ENCODE assay signal across 8 cellular contexts in the genomic region with DNA sequence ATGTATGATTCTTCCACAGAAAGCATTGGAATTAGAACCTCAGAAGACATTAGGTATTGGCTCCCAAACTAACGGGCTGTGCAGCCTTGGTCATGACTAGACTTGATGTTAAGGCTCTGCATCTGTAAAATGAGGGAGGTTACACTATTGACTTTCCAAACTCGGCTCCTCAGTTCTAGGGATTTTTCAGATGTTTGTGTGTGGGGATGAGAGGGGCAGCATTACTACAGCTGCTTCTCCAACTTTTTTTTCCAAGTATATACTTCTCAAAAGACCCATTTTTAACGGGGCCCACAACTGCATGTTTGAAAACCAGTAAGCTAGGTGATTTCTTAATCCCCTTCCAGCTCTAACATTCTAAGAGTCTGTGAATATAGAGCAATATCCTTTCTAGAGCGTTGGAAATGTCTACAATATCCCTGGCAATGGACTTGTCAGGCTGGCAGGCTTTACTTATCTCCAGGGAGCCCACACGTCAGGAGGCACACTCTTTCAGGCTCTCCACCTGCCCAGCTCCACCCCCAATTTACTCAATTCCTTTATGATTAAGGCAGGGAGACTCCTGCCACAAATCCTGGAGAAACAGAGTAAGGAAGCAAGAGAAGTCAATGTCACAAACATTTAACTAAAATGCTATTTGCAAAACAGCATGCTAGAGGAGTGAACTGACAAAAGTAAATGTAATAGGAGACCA. TPM values are rescaled to one million over a fixed set of nuclear protein-coding genes. Genes with fewer than 3 reads are reported as not detected.
DNase-seq lines count a peak whose midpoint lies in the region; ATAC-seq lines count a peak whose summit lies in the region.

No MANE protein-coding gene starts in this region.

- H3K4me1 Mint-ChIP-seq in T-helper 1 cell treated with Interleukin-12 subunit alpha and Interleukin-12 subunit beta and Interleukin-4 antibody, amounts not matched to agents 30 μg/mL and 1 μg/mL, for 36 hours (ENCODE audit: low read depth): peaks cover 18% of the 10 kb centered on the region
- peaks cover 11 to 35% of the 10 kb centered on the region in 2 donors for H3K4me1 Mint-ChIP-seq in stimulated activated naive B cell treated with anti-CD40 and anti-IgM and Interleukin-4, amounts not matched to agents 10 μg/mL and 1 μg/mL and 100 μg/mL, for 72 hours

- no peaks in the 10 kb centered on the region for H3K9me3 Mint-ChIP-seq in T-helper 1 cell treated with Interleukin-12 subunit alpha and Interleukin-12 subunit beta and Interleukin-4 antibody, amounts not matched to agents 30 μg/mL and 1 μg/mL, for 36 hours
- no peaks in the 10 kb centered on the region for H3K9me3 Mint-ChIP-seq in activated naive CD4-positive, alpha-beta T cell treated with anti-CD3 and anti-CD28 coated beads, Interleukin-2, amount 50 U/mL, for 72 hours
- H3K9me3 Mint-ChIP-seq in stimulated activated naive B cell treated with anti-CD40 and anti-IgM and Interleukin-4, amounts not matched to agents 10 μg/mL and 1 μg/mL and 100 μg/mL, for 72 hours: no peaks in the 10 kb centered on the region

- intact Hi-C loops in posterior vena cava (cut with DNase I): no loop called here

- DNase-seq in T-helper 1 cell (no peak), posterior vena cava (ENCODE audit: low spot score) (no peak)
- DNase-seq in activated naive CD4-positive, alpha-beta T cell treated with anti-CD3 and anti-CD28 coated beads, Interleukin-2, amount 50 U/mL, for 72 hours (ENCODE audit: low spot score in 2 of 2): no peak
- DNase-seq in stimulated activated naive B cell treated with anti-CD40 and anti-IgM and Interleukin-4, amounts not matched to agents 10 μg/mL and 1 μg/mL and 100 μg/mL, for 72 hours: no peak

- peak overlapping the region; percentile 99 for H3K4me3 Mint-ChIP-seq in T-helper 1 cell treated with Interleukin-12 subunit alpha and Interleukin-12 subunit beta and Interleukin-4 antibody, amounts not matched to agents 30 μg/mL and 1 μg/mL, for 36 hours
- H3K4me3 Mint-ChIP-seq in stimulated activated naive B cell treated with anti-CD40 and anti-IgM and Interleukin-4, amounts not matched to agents 10 μg/mL and 1 μg/mL and 100 μg/mL, for 72 hours: peak overlapping the region; percentile 88 to 92

- no peaks in the 10 kb centered on the region for H3K27me3 Mint-ChIP-seq in T-helper 1 cell treated with Interleukin-12 subunit alpha and Interleukin-12 subunit beta and Interleukin-4 antibody, amounts not matched to agents 30 μg/mL and 1 μg/mL, for 36 hours (ENCODE audit: low read depth)
- no peaks in the 10 kb centered on the region for H3K27me3 Mint-ChIP-seq in stimulated activated naive B cell treated with anti-CD40 and anti-IgM and Interleukin-4, amounts not matched to agents 10 μg/mL and 1 μg/mL and 100 μg/mL, for 72 hours

- ATAC-seq in activated naive CD4-positive, alpha-beta T cell treated with anti-CD3 and anti-CD28 coated beads, Interleukin-2, amount 50 U/mL, for 72 hours: no peak
- ATAC-seq in stimulated activated naive B cell treated with anti-CD40 and anti-IgM and Interleukin-4, amounts not matched to agents 10 μg/mL and 1 μg/mL and 100 μg/mL, for 72 hours (replicated peaks): no peak
- no peak for ATAC-seq in HG02610 (IDR thresholded peaks at IDR 0.05; ENCODE audit: unreplicated experiment)
- ATAC-seq in HG03460 (IDR thresholded peaks at IDR 0.05; ENCODE audit: unreplicated experiment): no peak

- peak overlapping the region; percentile 97 for H3K27ac Mint-ChIP-seq in T-helper 1 cell treated with Interleukin-12 subunit alpha and Interleukin-12 subunit beta and Interleukin-4 antibody, amounts not matched to agents 30 μg/mL and 1 μg/mL, for 36 hours
- H3K27ac Mint-ChIP-seq in activated naive CD4-positive, alpha-beta T cell treated with anti-CD3 and anti-CD28 coated beads, Interleukin-2, amount 50 U/mL, for 72 hours: peak overlapping the region; percentile 97 to 98
- H3K27ac Mint-ChIP-seq in stimulated activated naive B cell treated with anti-CD40 and anti-IgM and Interleukin-4, amounts not matched to agents 10 μg/mL and 1 μg/mL and 100 μg/mL, for 72 hours: peak overlapping the region; percentile 96

- H3K36me3 Mint-ChIP-seq in T-helper 1 cell treated with Interleukin-12 subunit alpha and Interleukin-12 subunit beta and Interleukin-4 antibody, amounts not matched to agents 30 μg/mL and 1 μg/mL, for 36 hours (ENCODE audit: low read depth): peaks cover 31% of the 10 kb centered on the region
- H3K36me3 Mint-ChIP-seq in activated naive CD4-positive, alpha-beta T cell treated with anti-CD3 and anti-CD28 coated beads, Interleukin-2, amount 50 U/mL, for 72 hours: peaks cover 11 to 17% of the 10 kb centered on the region in 2 donors
- peaks cover 33 to 40% of the 10 kb centered on the region in 2 donors for H3K36me3 Mint-ChIP-seq in stimulated activated naive B cell treated with anti-CD40 and anti-IgM and Interleukin-4, amounts not matched to agents 10 μg/mL and 1 μg/mL and 100 μg/mL, for 72 hours

- peak overlapping the region; percentile 100 for H3K4me3 ChIP-seq in iPS-18c (ENCODE audit: insufficient read depth, low read depth, low read length)

- no peaks in the 10 kb centered on the region for H3K9me3 ChIP-seq in iPS-18c (ENCODE audit: control insufficient read depth, insufficient read depth, low read length)

RNA-seq across cellular contexts. Expression of a gene that starts 0.8 kb away (rescaled TPM):
- total RNA-seq in activated naive CD4-positive, alpha-beta T cell treated with anti-CD3 and anti-CD28 coated beads, Interleukin-2, amount 50 U/mL, for 72 hours: 100 to 1,000 TPM in 1 of 2 donors, 10 to 100 TPM in 1; 90.1 to 111 TPM
- total RNA-seq in posterior vena cava: 10 to 100 TPM; 59.3 to 69.0 TPM

RNA-seq across cellular contexts. Expression of a gene that starts 15.5 kb away (rescaled TPM):
- 1 to 10 TPM; 1.6 to 3.6 TPM for total RNA-seq in activated naive CD4-positive, alpha-beta T cell treated with anti-CD3 and anti-CD28 coated beads, Interleukin-2, amount 50 U/mL, for 72 hours
- total RNA-seq in posterior vena cava: 1 to 10 TPM in 1 of 2 donors, under 1 TPM in 1; 0.95 to 1.2 TPM

RNA-seq across cellular contexts. Expression of a gene that starts 32.8 kb away (rescaled TPM):
- total RNA-seq in activated naive CD4-positive, alpha-beta T cell treated with anti-CD3 and anti-CD28 coated beads, Interleukin-2, amount 50 U/mL, for 72 hours: 10 to 100 TPM; 62.1 to 76.0 TPM
- total RNA-seq in posterior vena cava: 10 to 100 TPM; 36.9 to 41.3 TPM

RNA-seq across cellular contexts. Expression of a gene that starts 41.5 kb away (rescaled TPM):
- total RNA-seq in activated naive CD4-positive, alpha-beta T cell treated with anti-CD3 and anti-CD28 coated beads, Interleukin-2, amount 50 U/mL, for 72 hours: not detected
- under 1 TPM; 0.32 to 0.52 TPM for total RNA-seq in posterior vena cava

RNA-seq across cellular contexts. Expression of a gene that starts 46.4 kb away (rescaled TPM):
- 10 to 100 TPM; 34.2 to 51.1 TPM for total RNA-seq in activated naive CD4-positive, alpha-beta T cell treated with anti-CD3 and anti-CD28 coated beads, Interleukin-2, amount 50 U/mL, for 72 hours
- 10 to 100 TPM; 30.1 to 36.2 TPM for total RNA-seq in posterior vena cava
